ENCODE assay signal across 8 cellular contexts in the genomic region with DNA sequence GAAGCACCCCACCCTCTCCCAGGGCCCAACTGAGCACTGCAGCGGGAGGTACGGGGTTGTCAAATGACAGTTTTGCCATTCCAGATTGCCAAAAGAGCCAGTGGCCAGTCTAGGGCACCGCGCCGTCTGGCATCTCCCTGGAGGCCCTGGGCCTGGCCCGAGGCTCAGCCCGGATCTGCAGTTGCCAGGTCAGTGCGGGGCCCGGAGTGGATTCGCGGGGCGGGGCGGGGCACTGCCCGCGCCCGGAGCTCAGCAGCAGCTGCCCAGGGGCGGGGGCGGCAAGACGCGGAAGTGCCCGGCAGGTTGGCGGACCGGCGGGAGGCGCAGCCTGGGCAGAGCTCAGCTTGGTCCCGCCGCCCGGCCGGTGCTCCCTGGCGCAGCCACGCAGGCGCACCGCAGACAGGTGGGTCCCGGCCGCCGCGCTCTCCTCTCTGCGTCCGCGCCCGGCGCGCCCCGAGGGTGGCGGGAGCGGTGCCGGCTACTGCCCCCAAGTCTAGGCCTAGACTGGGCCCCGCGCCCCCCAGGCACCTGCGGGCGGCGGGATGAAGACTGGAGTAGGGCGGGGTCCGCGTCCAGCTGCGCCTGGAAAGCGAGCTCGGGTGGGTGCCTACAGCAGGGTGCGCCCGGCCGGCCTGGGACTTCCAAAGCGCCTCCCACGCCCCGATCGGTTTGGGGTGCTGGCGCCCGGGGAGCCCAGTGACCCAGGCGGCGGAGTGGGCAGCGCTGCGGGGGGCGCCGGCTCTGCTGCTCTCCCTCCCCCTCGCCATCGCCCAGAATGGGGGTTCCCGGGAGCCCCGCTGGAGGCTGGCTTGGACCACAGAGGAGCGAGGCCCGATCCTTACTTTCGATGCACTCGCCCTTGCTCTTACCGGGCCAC. TPM values are rescaled to one million over a fixed set of nuclear protein-coding genes. Genes with fewer than 3 reads are reported as not detected.
A peak's percentile ranks its signal among the peaks of the same experiment; 100 is the strongest.
DNase-seq lines count a peak whose midpoint lies in the region; ATAC-seq and TF ChIP-seq lines count a peak whose summit lies in the region.

A gene with protein sequence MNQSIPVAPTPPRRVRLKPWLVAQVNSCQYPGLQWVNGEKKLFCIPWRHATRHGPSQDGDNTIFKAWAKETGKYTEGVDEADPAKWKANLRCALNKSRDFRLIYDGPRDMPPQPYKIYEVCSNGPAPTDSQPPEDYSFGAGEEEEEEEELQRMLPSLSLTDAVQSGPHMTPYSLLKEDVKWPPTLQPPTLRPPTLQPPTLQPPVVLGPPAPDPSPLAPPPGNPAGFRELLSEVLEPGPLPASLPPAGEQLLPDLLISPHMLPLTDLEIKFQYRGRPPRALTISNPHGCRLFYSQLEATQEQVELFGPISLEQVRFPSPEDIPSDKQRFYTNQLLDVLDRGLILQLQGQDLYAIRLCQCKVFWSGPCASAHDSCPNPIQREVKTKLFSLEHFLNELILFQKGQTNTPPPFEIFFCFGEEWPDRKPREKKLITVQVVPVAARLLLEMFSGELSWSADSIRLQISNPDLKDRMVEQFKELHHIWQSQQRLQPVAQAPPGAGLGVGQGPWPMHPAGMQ (plus strand): TSS at position 281 of the 877 bp plus-strand sequence. CDS start 4,155 bp downstream, outside the sequence.

- no peaks in the 10 kb centered on the region for H3K79me2 ChIP-seq in OCI-LY1 (ENCODE audit: insufficient read depth, low read length)

- TF ChIP-seq CTCF in OCI-LY1 (IDR thresholded peaks at IDR 0.05; ENCODE audit: low read length) (no peak), lower leg skin (IDR thresholded peaks at IDR 0.05) (no peak)

- no peaks in the 10 kb centered on the region for H3K27me3 ChIP-seq in CD4-positive, CD25-positive, alpha-beta regulatory T cell (ENCODE audit: control insufficient read depth, insufficient read depth, low read length)
- 0 out of 2 replicates have a peak, but pooled peaks cover 10% of the 10 kb centered on the region for H3K27me3 ChIP-seq in OCI-LY1 (ENCODE audit: insufficient read depth, low read length)

- intact Hi-C loops in lower leg skin (cut with DNase I; ENCODE audit: low total_unique reads), result no loop called here

- H3K4me3 Mint-ChIP-seq in CD4-positive, CD25-positive, alpha-beta regulatory T cell, result peak within 1 kb of the TSS; percentile 93 to 99 (median 98)

- no peaks in the 10 kb centered on the region for H3K9me3 ChIP-seq in CD4-positive, CD25-positive, alpha-beta regulatory T cell (ENCODE audit: control insufficient read depth in 2 of 2, low read length in 2 of 2)
- H3K9me3 ChIP-seq in OCI-LY1 (ENCODE audit: low read length), result no peaks in the 10 kb centered on the region

- no peak within 1 kb of the TSS for H2AFZ ChIP-seq in OCI-LY1 (ENCODE audit: low read length)

- H3K4me3 ChIP-seq in CD4-positive, CD25-positive, alpha-beta regulatory T cell (ENCODE audit: low read depth, low read length), result peak within 1 kb of the TSS; percentile 67
- H3K4me3 ChIP-seq in OCI-LY1 (ENCODE audit: low read depth, low read length, poor library complexity, severe bottlenecking) (peak within 1 kb of the TSS; percentile 66), lower leg skin (ENCODE audit: low read depth, poor library complexity, severe bottlenecking) (peak within 1 kb of the TSS; percentile 46)

- peaks cover 4% of the 10 kb centered on the region for H3K27me3 Mint-ChIP-seq in CD4-positive, CD25-positive, alpha-beta regulatory T cell

- peak in 2 of 3 donors; percentile 15 to 34 for DNase-seq in CD4-positive, CD25-positive, alpha-beta regulatory T cell
- peak; percentile 28 for DNase-seq in cerebellum (ENCODE audit: low spot score)
- DNase-seq in lower leg skin (ENCODE audit: low spot score in 2 of 2), result peak in 1 of 2 donors; percentile 86

- no peaks in the 10 kb centered on the region for H4K20me1 ChIP-seq in OCI-LY1 (ENCODE audit: insufficient read depth, low read length)

- H3K36me3 Mint-ChIP-seq in CD4-positive, CD25-positive, alpha-beta regulatory T cell, result no peaks in the 10 kb centered on the region

- TF ChIP-seq POLR2A in GM18951 (IDR thresholded peaks at IDR 0.05; ENCODE audit: extremely low read depth, insufficient read depth, insufficient read length) (peak; percentile 81), lower leg skin (IDR thresholded peaks at IDR 0.05) (no peak)

- ATAC-seq in CD4-positive, CD25-positive, alpha-beta regulatory T cell (ENCODE audit: low read depth in 2 of 2), result peak; percentile 3 to 11
- no peak for ATAC-seq in HG03520 (IDR thresholded peaks at IDR 0.05; ENCODE audit: unreplicated experiment)
- ATAC-seq in GM21619 (IDR thresholded peaks at IDR 0.05; ENCODE audit: unreplicated experiment), result no peak

- H3K27ac Mint-ChIP-seq in CD4-positive, CD25-positive, alpha-beta regulatory T cell, result peak within 1 kb of the TSS; percentile 83 to 95 (median 94)

- no peaks in the 10 kb centered on the region for H3K9me2 ChIP-seq in OCI-LY1 (ENCODE audit: low read depth, low read length)

- H3K9ac ChIP-seq in OCI-LY1 (ENCODE audit: low read length), result peak within 1 kb of the TSS; percentile 55

- H3K4me2 ChIP-seq in OCI-LY1 (ENCODE audit: low read length), result peak within 1 kb of the TSS; percentile 76

- in situ Hi-C loops in GM18951 (cut with MboI; ENCODE audit: low sequenced_read_pairs, unreplicated experiment), result no loop called here

- peaks cover 45% of the 10 kb centered on the region for H3K4me1 ChIP-seq in CD4-positive, CD25-positive, alpha-beta regulatory T cell (ENCODE audit: control insufficient read depth, insufficient read depth, low read length, poor library complexity, severe bottlenecking)
- H3K4me1 ChIP-seq in OCI-LY1 (ENCODE audit: insufficient read depth, low read length, severe bottlenecking), result peaks cover 49% of the 10 kb centered on the region

- peaks cover 12 to 51% (median 28%) of the 10 kb centered on the region in 4 donors for H3K4me1 Mint-ChIP-seq in CD4-positive, CD25-positive, alpha-beta regulatory T cell

- 2% methylated on average over 11 to 47 of the region's 82 CpGs for WGBS in lower leg skin, 2 donors

- peak within 1 kb of the TSS; percentile 74 for H3K27ac ChIP-seq in CD4-positive, CD25-positive, alpha-beta regulatory T cell (ENCODE audit: insufficient read depth, low read length, poor library complexity, severe bottlenecking)
- H3K27ac ChIP-seq in OCI-LY1 (ENCODE audit: low read depth, low read length, poor library complexity, severe bottlenecking) (no peak within 1 kb of the TSS), temporal lobe (ENCODE audit: low read depth, low read length) (peak within 1 kb of the TSS; percentile 25)

- H3F3A ChIP-seq in OCI-LY1 (ENCODE audit: insufficient read depth, low read length), result no peaks in the 10 kb centered on the region

- no peaks in the 10 kb centered on the region for H3K36me3 ChIP-seq in CD4-positive, CD25-positive, alpha-beta regulatory T cell (ENCODE audit: control insufficient read depth, insufficient read depth, low read length)
- H3K36me3 ChIP-seq in OCI-LY1 (ENCODE audit: insufficient read depth, low read length), result no peaks in the 10 kb centered on the region

- H3K9me3 Mint-ChIP-seq in CD4-positive, CD25-positive, alpha-beta regulatory T cell, result peaks cover 0 to 1% (median 0%) of the 10 kb centered on the region in 7 donors

RNA-seq across cellular contexts. Expression of the gene that starts here (rescaled TPM):
- total RNA-seq in CD4-positive, CD25-positive, alpha-beta regulatory T cell, result 13.5 TPM
- 10 to 100 TPM; 18.8 to 24.1 (median 20.0) TPM for polyA plus RNA-seq in CD4-positive, CD25-positive, alpha-beta regulatory T cell
- total RNA-seq in cerebellum (2.5 TPM), lower leg skin (10 to 100 TPM; 13.5 to 23.4 (median 15.6) TPM), temporal lobe (1.5 TPM)

Comparison
In these comparisons a context has a peak if more than half of its experiments do, and no peak if none do; other contexts are left out.
1. ATAC-seq: peak in CD4-positive, CD25-positive, alpha-beta regulatory T cell (2 of 2); none in HG03520 (single experiment) and GM21619 (single experiment).
2. Peak in every context shown above with its lines, with median percentiles within 50 percentile points of each other: H3K4me3 ChIP-seq.